ENCODE assay signal across 1 cellular context in genomic region chr10:110007171-110007700, GRCh38.
TF ChIP-seq lines count a peak whose summit lies in the region.

No MANE protein-coding gene starts in this region.

TF ChIP-seq in HEK293, 187 proteins besides CTCF, POLR2A, EP300 and RAD21 (continued from another document):
- TF ChIP-seq PRDM4 (tag by site-specific recombination; IDR thresholded peaks at IDR 0.05) (peak; percentile 50; the same call in 1 of the 2 replicates), ZNF16 (tag by site-specific recombination; IDR thresholded peaks at IDR 0.05; ENCODE audit: low read depth) (no peak), ZNF423 (tag by site-specific recombination; IDR thresholded peaks at IDR 0.05) (no peak), ZNF610 (tag by site-specific recombination; IDR thresholded peaks at IDR 0.05; ENCODE audit: borderline replicate concordance) (peak; percentile 55; the same call in 1 of the 2 replicates), YY1 (tag by site-specific recombination; IDR thresholded peaks at IDR 0.05) (peak; percentile 58; the same call in 1 of the 2 replicates), KLF17 (tag by site-specific recombination; IDR thresholded peaks at IDR 0.05) (peak; percentile 14; the same call in 1 of the 2 replicates), ZNF335 (tag by site-specific recombination; conservative IDR thresholded peaks at IDR 0.05) (peak; percentile 99)
